ENCODE assay signal across 31 cellular contexts in genomic region chr2:174957049-174957448, GRCh38. TPM values are rescaled to one million over a fixed set of nuclear protein-coding genes. Genes with fewer than 3 reads are reported as not detected.
A peak's percentile ranks its signal among the peaks of the same experiment; 100 is the strongest.
DNase-seq lines count a peak whose midpoint lies in the region; ATAC-seq and TF ChIP-seq lines count a peak whose summit lies in the region.
"Had no signal": no experiment of that assay in that cellular context is flagged by ENCODE, and none has a peak within 500 bp of the region (broad histone marks: within the 10 kb centered on the region; RNA-seq: fewer than 3 reads in every experiment).

No MANE protein-coding gene starts in this region.

- H3K4me1 ChIP-seq in smooth muscle cell (ENCODE audit: low read depth), result peaks cover 5% of the 10 kb centered on the region

- H3K27ac ChIP-seq in smooth muscle cell (ENCODE audit: low read depth), result peak overlapping the region; percentile 67
- H3K27ac ChIP-seq: adrenal gland, epithelial cell of prostate, ovary, right atrium auricular region, stomach, thyroid gland had no signal

- H3K27me3 ChIP-seq in smooth muscle cell (ENCODE audit: low read depth), result no peaks in the 10 kb centered on the region
- H3K27me3 ChIP-seq: adrenal gland, MG63, ovary, right atrium auricular region, stomach, thyroid gland had no signal

- in situ Hi-C loops in SK-MEL-5 (cut with HindIII; ENCODE audit: low pct_unique_long_range_greater_than_20kb, low sequenced_read_pairs), result no loop called here

- no peaks in the 10 kb centered on the region for H3K4me1 Mint-ChIP-seq in immature natural killer cell
- H3K4me1 Mint-ChIP-seq: memory B cell, T-helper 17 cell had no signal

- no peak for TF ChIP-seq CTCF in smooth muscle cell (IDR thresholded peaks at IDR 0.05; ENCODE audit: borderline replicate concordance, insufficient read depth, poor library complexity, severe bottlenecking)

- H3K9me3 Mint-ChIP-seq in immature natural killer cell, result no peaks in the 10 kb centered on the region
- H3K9me3 Mint-ChIP-seq: activated CD4-positive, alpha-beta memory T cell treated with anti-CD3 and anti-CD28 coated beads for 36 hours; activated naive CD4-positive, alpha-beta T cell treated with anti-CD3 and anti-CD28 coated beads, Interleukin-2, amount 10 ng/mL, durations not matched to agents 7 days and 5 days; activated T-cell treated with anti-CD3 and anti-CD28 coated beads, Interleukin-2, amount 50 U/mL, for 72 hours; memory B cell had no signal

- no peak for ATAC-seq in GM21619 (IDR thresholded peaks at IDR 0.05; ENCODE audit: unreplicated experiment)
- ATAC-seq: activated CD4-positive, CD25-positive, alpha-beta regulatory T cell treated with anti-CD3 and anti-CD28 coated beads, Interleukin-2, amount 50 U/mL, for 24 hours; activated T-cell treated with anti-CD3 and anti-CD28 coated beads, Interleukin-2, amount 50 U/mL, for 72 hours; left lobe of liver; T-helper 17 cell had no signal

- DNase-seq in H4 (ENCODE audit: low spot score), result peak; percentile 55
- peak; percentile 91 for DNase-seq in SK-MEL-5 (ENCODE audit: low read depth, low spot score)
- DNase-seq in epidermal melanocyte (ENCODE audit: insufficient read length, low spot score), result peak; percentile 29
- DNase-seq in smooth muscle cell (lab: John Stamatoyannopoulos, UW; ENCODE audit: unreplicated experiment), result no peak
- DNase-seq in immature natural killer cell, result no peak
- DNase-seq in effector CD8-positive, alpha-beta T cell (lab: John Stamatoyannopoulos, UW), result no peak
- DNase-seq: activated CD4-positive, alpha-beta memory T cell treated with anti-CD3 and anti-CD28 coated beads for 36 hours; activated naive CD4-positive, alpha-beta T cell treated with anti-CD3 and anti-CD28 coated beads, Interleukin-2, amount 10 ng/mL, durations not matched to agents 7 days and 5 days; activated T-cell treated with anti-CD3 and anti-CD28 coated beads, Interleukin-2, amount 50 U/mL, for 72 hours; adrenal gland; C1 segment of cervical spinal cord; COR-L47; effector CD4-positive, alpha-beta T cell; hypothalamus; MG63; NCI-H1105; NCI-H187 treated with DMSO at 0.1 percent for 48 hours; NCI-H510A treated with DMSO at 0.1 percent for 48 hours; ovary; SK-N-SH; stimulated activated CD8-positive, alpha-beta memory T cell treated with anti-CD3 and anti-CD28 coated beads, Interleukin-4, amount 100 ng/mL, for 48 hours; stomach; T-helper 17 cell; thyroid gland had no signal

- no peak overlapping the region for H3K4me3 ChIP-seq in smooth muscle cell
- H3K4me3 ChIP-seq: adrenal gland, MG63, ovary, right atrium auricular region, stomach, thyroid gland had no signal

- no peaks in the 10 kb centered on the region for H4K20me1 ChIP-seq in smooth muscle cell (ENCODE audit: low read depth)

- peak overlapping the region; percentile 19 for H2AFZ ChIP-seq in smooth muscle cell (ENCODE audit: low read depth)

- H3K4me3 Mint-ChIP-seq in immature natural killer cell, result no peak overlapping the region
- H3K4me3 Mint-ChIP-seq: activated CD4-positive, alpha-beta memory T cell treated with anti-CD3 and anti-CD28 coated beads for 36 hours; activated naive CD4-positive, alpha-beta T cell treated with anti-CD3 and anti-CD28 coated beads, Interleukin-2, amount 10 ng/mL, durations not matched to agents 7 days and 5 days; activated T-cell treated with anti-CD3 and anti-CD28 coated beads, Interleukin-2, amount 50 U/mL, for 72 hours; memory B cell; nephron; T-helper 17 cell had no signal

- no peak overlapping the region for H3K9ac ChIP-seq in smooth muscle cell (ENCODE audit: low read depth)
- H3K9ac ChIP-seq: SK-N-SH had no signal

- no peaks in the 10 kb centered on the region for H3K36me3 Mint-ChIP-seq in immature natural killer cell
- H3K36me3 Mint-ChIP-seq: activated CD4-positive, alpha-beta memory T cell treated with anti-CD3 and anti-CD28 coated beads for 36 hours; activated naive CD4-positive, alpha-beta T cell treated with anti-CD3 and anti-CD28 coated beads, Interleukin-2, amount 10 ng/mL, durations not matched to agents 7 days and 5 days; memory B cell had no signal

- no peaks in the 10 kb centered on the region for H3K36me3 ChIP-seq in smooth muscle cell (ENCODE audit: low read depth)
- H3K36me3 ChIP-seq: adrenal gland, MG63, ovary, right atrium auricular region, stomach, thyroid gland had no signal

- peaks cover 2 to 15% (median 7%) of the 10 kb centered on the region in 3 donors for H3K27me3 Mint-ChIP-seq in immature natural killer cell (ENCODE audit: low read depth in 3 of 3)

- H3F3A ChIP-seq in smooth muscle cell (ENCODE audit: low read depth), result no peaks in the 10 kb centered on the region

- no peaks in the 10 kb centered on the region for H3K9me3 ChIP-seq in smooth muscle cell (replicated peaks; ENCODE audit: low read depth)
- H3K9me3 ChIP-seq: adrenal gland, MG63, ovary, right atrium auricular region, SK-N-SH, stomach, thyroid gland had no signal

- no peaks in the 10 kb centered on the region for H3K79me2 ChIP-seq in smooth muscle cell (ENCODE audit: low read depth)

- no peak overlapping the region for H3K27ac Mint-ChIP-seq in immature natural killer cell
- H3K27ac Mint-ChIP-seq: activated CD4-positive, alpha-beta memory T cell treated with anti-CD3 and anti-CD28 coated beads for 36 hours; activated naive CD4-positive, alpha-beta T cell treated with anti-CD3 and anti-CD28 coated beads, Interleukin-2, amount 10 ng/mL, durations not matched to agents 7 days and 5 days; activated T-cell treated with anti-CD3 and anti-CD28 coated beads, Interleukin-2, amount 50 U/mL, for 72 hours; memory B cell; nephron; T-helper 17 cell had no signal

- 19% methylated on average over 5 of the region's 5 CpGs for WGBS in smooth muscle cell (ENCODE audit: low lambda C conversion rate)

- peak overlapping the region; percentile 35 for H3K4me2 ChIP-seq in smooth muscle cell
- H3K4me2 ChIP-seq: SK-N-SH had no signal

RNA-seq across cellular contexts. Expression of gene CHN1, which starts 48.1 kb away (rescaled TPM):
- total RNA-seq in H4 (2014; rRNA removed; shearing (Covaris generic)), result 14.5 and 18.5 TPM in 2 replicates
- 3.4 and 5.7 TPM in 2 replicates for total RNA-seq in SK-MEL-5 (2014; rRNA removed; shearing (Covaris generic))
- polyA plus RNA-seq in SK-MEL-5 (2015; cell fraction: cytosol; rRNA removed), result 4.5 and 6.1 TPM in 2 replicates
- polyA plus RNA-seq in SK-MEL-5 (2015; cell fraction: nucleus; rRNA removed), result 7.9 and 8.5 TPM in 2 replicates
- total RNA-seq in smooth muscle cell, result 33.5 and 40.4 TPM in 2 replicates
- polyA plus RNA-seq in smooth muscle cell, result 30.2 and 44.8 TPM in 2 replicates
- under 1 TPM in 2 of 3 donors, not detected in 1; 0.11 to 0.69 TPM for polyA plus RNA-seq in immature natural killer cell

Comparison
In these comparisons a context has a peak if more than half of its experiments do, and no peak if none do; other contexts are left out.
1. DNase-seq: peak in H4 (single experiment), SK-MEL-5 (single experiment) and epidermal melanocyte (single experiment); none in smooth muscle cell (single experiment), immature natural killer cell (0 of 3) and effector CD8-positive, alpha-beta T cell (single experiment).